Comparison of ENCODE assay signal across 16 cellular contexts in the genomic region with DNA sequence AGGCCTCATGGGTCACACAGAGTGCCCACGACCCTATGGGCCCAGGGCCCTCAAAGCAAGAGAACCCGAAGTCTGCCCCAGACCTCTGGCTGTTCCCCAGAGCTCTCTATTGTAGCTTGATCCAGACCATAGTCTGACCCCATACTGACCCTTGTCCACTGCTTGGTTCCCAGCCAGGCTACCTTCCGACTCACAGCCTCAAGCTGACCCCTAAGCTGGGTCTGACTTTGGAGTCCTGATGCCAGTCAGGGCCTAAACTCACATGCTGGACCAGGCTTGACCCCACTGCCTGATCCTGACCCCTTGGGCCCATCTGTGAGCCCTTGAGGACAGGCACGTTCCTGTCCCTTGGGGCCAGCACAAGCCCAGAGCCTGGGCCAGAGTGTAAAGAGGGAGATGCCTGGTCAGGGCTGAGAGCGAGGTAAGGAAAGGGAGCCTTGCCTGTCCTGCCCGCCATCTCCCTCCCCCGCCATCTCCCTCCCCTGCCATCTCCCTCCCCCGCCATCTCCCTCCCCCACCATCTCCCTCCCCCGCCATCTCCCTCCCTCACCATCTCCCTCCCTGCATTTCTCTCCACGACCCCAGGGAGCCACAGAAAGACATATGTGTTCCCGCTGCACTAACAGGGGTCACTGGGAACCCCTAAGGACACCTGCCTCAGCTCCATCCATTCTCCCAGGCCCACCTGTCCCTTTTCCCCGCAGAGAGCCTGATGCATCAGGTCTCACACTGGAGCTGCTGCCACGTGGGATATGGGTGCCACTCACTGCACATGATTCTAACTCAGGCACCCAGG. TPM values are rescaled to one million over a fixed set of nuclear protein-coding genes. Genes with fewer than 3 reads are reported as not detected.
"Had no signal": no experiment of that assay in that cellular context is flagged by ENCODE, and none has a peak within 500 bp of the region (broad histone marks: within the 10 kb centered on the region; RNA-seq: fewer than 3 reads in every experiment).

No MANE protein-coding gene starts in this region.

- H3K27ac Mint-ChIP-seq: activated CD4-positive, alpha-beta T cell treated with anti-CD3 and anti-CD28 coated beads, Interleukin-2, amount 10 ng/mL, durations not matched to agents 7 days and 5 days; activated naive CD4-positive, alpha-beta T cell treated with anti-CD3 and anti-CD28 coated beads, Interleukin-2, amount 50 U/mL, for 24 hours; stimulated activated effector memory CD8-positive, alpha-beta T cell treated with anti-CD3 and anti-CD28 coated beads, Interleukin-12 subunit alpha, Interleukin-12 subunit beta, amount 100 ng/mL, for 72 hours had no signal

- H3K36me3 ChIP-seq: esophagus squamous epithelium, lower lobe of right lung had no signal

- H3K9me3 ChIP-seq: body of pancreas, esophagus squamous epithelium, lower lobe of right lung, tibial nerve had no signal

- H3K4me1 Mint-ChIP-seq: activated CD4-positive, alpha-beta T cell treated with anti-CD3 and anti-CD28 coated beads, Interleukin-2, amount 10 ng/mL, durations not matched to agents 7 days and 5 days; activated naive CD4-positive, alpha-beta T cell treated with anti-CD3 and anti-CD28 coated beads, Interleukin-2, amount 50 U/mL, for 24 hours; stimulated activated effector memory CD8-positive, alpha-beta T cell treated with anti-CD3 and anti-CD28 coated beads, Interleukin-12 subunit alpha, Interleukin-12 subunit beta, amount 100 ng/mL, for 72 hours had no signal

- H3K36me3 Mint-ChIP-seq: activated naive CD4-positive, alpha-beta T cell treated with anti-CD3 and anti-CD28 coated beads, Interleukin-2, amount 50 U/mL, for 24 hours; stimulated activated effector memory CD8-positive, alpha-beta T cell treated with anti-CD3 and anti-CD28 coated beads, Interleukin-12 subunit alpha, Interleukin-12 subunit beta, amount 100 ng/mL, for 72 hours had no signal

- H3K9me3 Mint-ChIP-seq: activated CD4-positive, alpha-beta T cell treated with anti-CD3 and anti-CD28 coated beads, Interleukin-2, amount 10 ng/mL, durations not matched to agents 7 days and 5 days; activated naive CD4-positive, alpha-beta T cell treated with anti-CD3 and anti-CD28 coated beads, Interleukin-2, amount 50 U/mL, for 24 hours; neural crest cell; stimulated activated effector memory CD8-positive, alpha-beta T cell treated with anti-CD3 and anti-CD28 coated beads, Interleukin-12 subunit alpha, Interleukin-12 subunit beta, amount 100 ng/mL, for 72 hours had no signal

- DNase-seq: activated CD4-positive, alpha-beta T cell treated with anti-CD3 and anti-CD28 coated beads, Interleukin-2, amount 10 ng/mL, durations not matched to agents 7 days and 5 days; activated CD4-positive, CD25-positive, alpha-beta regulatory T cell; activated effector memory CD4-positive, alpha-beta T cell treated with Interleukin-2 at 50 U/mL for 16 hours; esophagus squamous epithelium; foreskin fibroblast; lower lobe of right lung had no signal

- ATAC-seq: body of pancreas; lower lobe of right lung; stimulated activated effector memory CD8-positive, alpha-beta T cell treated with anti-CD3 and anti-CD28 coated beads, Interleukin-12 subunit alpha, Interleukin-12 subunit beta, amount 100 ng/mL, for 72 hours had no signal

- H3K27me3 ChIP-seq: body of pancreas, tibial nerve had no signal

- H3K4me3 Mint-ChIP-seq: activated CD4-positive, alpha-beta T cell treated with anti-CD3 and anti-CD28 coated beads, Interleukin-2, amount 10 ng/mL, durations not matched to agents 7 days and 5 days; activated naive CD4-positive, alpha-beta T cell treated with anti-CD3 and anti-CD28 coated beads, Interleukin-2, amount 50 U/mL, for 24 hours; stimulated activated effector memory CD8-positive, alpha-beta T cell treated with anti-CD3 and anti-CD28 coated beads, Interleukin-12 subunit alpha, Interleukin-12 subunit beta, amount 100 ng/mL, for 72 hours had no signal

- H3K27ac ChIP-seq: body of pancreas, esophagus squamous epithelium, lower lobe of right lung, parathyroid adenoma, SK-N-MC, tibial nerve had no signal

- H3K4me3 ChIP-seq: body of pancreas, dorsolateral prefrontal cortex, esophagus squamous epithelium, lower lobe of right lung, SK-N-MC, tibial nerve had no signal

RNA-seq across cellular contexts. Expression of a gene that starts 32.8 kb away (rescaled TPM):
- total RNA-seq: activated CD4-positive, alpha-beta T cell treated with anti-CD3 and anti-CD28 coated beads, Interleukin-2, amount 10 ng/mL, durations not matched to agents 7 days and 5 days had no signal
- polyA plus RNA-seq: keratinocyte had no signal

RNA-seq across cellular contexts. Expression of a gene that starts 33.9 kb away (rescaled TPM):
- total RNA-seq: activated CD4-positive, alpha-beta T cell treated with anti-CD3 and anti-CD28 coated beads, Interleukin-2, amount 10 ng/mL, durations not matched to agents 7 days and 5 days; T-helper 1 cell treated with Interleukin-12 subunit alpha and Interleukin-12 subunit beta and Interleukin-4 antibody, amounts not matched to agents 30 ng/mL and 1 ng/mL, for 36 hours had no signal
